ENCODE assay signal across 8 cellular contexts in genomic region chr9:113589890-113590289, GRCh38.
DNase-seq lines count a peak whose midpoint lies in the region; ATAC-seq and TF ChIP-seq lines count a peak whose summit lies in the region.

No MANE protein-coding gene starts in this region.

- peak; percentile 49 for TF ChIP-seq CTCF in DND-41 (IDR thresholded peaks at IDR 0.05; ENCODE audit: borderline replicate concordance, extremely low read depth, low read length, poor library complexity, severe bottlenecking)
- peak; percentile 19 for TF ChIP-seq CTCF in neutrophil (IDR thresholded peaks at IDR 0.05)

- H2AFZ ChIP-seq in DND-41 (ENCODE audit: low read depth, low read length), result no peak overlapping the region

- no peak overlapping the region for H3K4me2 ChIP-seq in DND-41 (ENCODE audit: insufficient read depth, low read length)

- no peaks in the 10 kb centered on the region; the same call in 1 of the 2 replicates for H4K20me1 ChIP-seq in DND-41 (ENCODE audit: insufficient read depth, low read length)

- H3K9me3 ChIP-seq in DND-41 (ENCODE audit: insufficient read depth, low read length, severe bottlenecking) (no peaks in the 10 kb centered on the region), neutrophil (no peaks in the 10 kb centered on the region)

- no peak overlapping the region; the same call in 1 of the 2 replicates for H3K27ac ChIP-seq in DND-41 (ENCODE audit: low read length)
- peak overlapping the region; percentile 64 for H3K27ac ChIP-seq in neutrophil

- peaks cover 84% of the 10 kb centered on the region for H3K4me1 Mint-ChIP-seq in dendritic cell treated with granulocyte-macrophage colony-stimulating factor and Interleukin-4, amounts not matched to agents 40 ng/mL and 50 ng/mL, for 4 days (ENCODE audit: low read depth)

- DNase-seq in DND-41, result no peak
- peak; percentile 46 for DNase-seq in NAMALWA (ENCODE audit: low spot score)
- DNase-seq in activated CD8-positive, alpha-beta memory T cell treated with anti-CD3 and anti-CD28 coated beads, Interleukin-2, amount 50 U/mL, for 48 hours, result no peak
- DNase-seq in SK-N-DZ (ENCODE audit: low spot score), result no peak

- H3K9me3 Mint-ChIP-seq in dendritic cell treated with granulocyte-macrophage colony-stimulating factor and Interleukin-4, amounts not matched to agents 40 ng/mL and 50 ng/mL, for 4 days, result no peaks in the 10 kb centered on the region

- H3K4me1 ChIP-seq in DND-41 (ENCODE audit: insufficient read depth, low read length) (no peaks in the 10 kb centered on the region), neutrophil (ENCODE audit: control insufficient read depth in 1 of 2, insufficient read depth in 1 of 2, low read depth in 1 of 2, low read length in 1 of 2) (peaks cover 22 to 33% of the 10 kb centered on the region in 2 experiments)

- H3K27me3 Mint-ChIP-seq in dendritic cell treated with granulocyte-macrophage colony-stimulating factor and Interleukin-4, amounts not matched to agents 40 ng/mL and 50 ng/mL, for 4 days, result no peaks in the 10 kb centered on the region

- intact Hi-C loops in dendritic cell treated with granulocyte-macrophage colony-stimulating factor and Interleukin-4, amounts not matched to agents 40 ng/mL and 50 ng/mL, for 4 days (cut with micrococcal nuclease), result loop anchor here (2.0 to 5.0 kb wide), 3 partner anchors 143 to 315 kb away; partner anchors contain the start of genes ALAD, CDC26 and PRPF4

- H3K27me3 ChIP-seq in DND-41 (ENCODE audit: insufficient read depth, low read length, poor library complexity), result no peaks in the 10 kb centered on the region
- H3K27me3 ChIP-seq in neutrophil, result no peaks in the 10 kb centered on the region

- H3K27ac Mint-ChIP-seq in dendritic cell treated with granulocyte-macrophage colony-stimulating factor and Interleukin-4, amounts not matched to agents 40 ng/mL and 50 ng/mL, for 4 days, result peak overlapping the region; percentile 56

- no peak overlapping the region for H3K4me3 Mint-ChIP-seq in dendritic cell treated with granulocyte-macrophage colony-stimulating factor and Interleukin-4, amounts not matched to agents 40 ng/mL and 50 ng/mL, for 4 days

- no peak overlapping the region for H3K9ac ChIP-seq in DND-41 (ENCODE audit: low read depth, low read length)

- no peak overlapping the region for H3K4me3 ChIP-seq in DND-41 (ENCODE audit: low read depth in 1 of 2, low read length in 2 of 2)
- no peak overlapping the region for H3K4me3 ChIP-seq in neutrophil (ENCODE audit: low read depth in 1 of 2, low read length in 1 of 2)

- H3K36me3 ChIP-seq in DND-41 (ENCODE audit: insufficient read depth, low read length) (peaks cover 4% of the 10 kb centered on the region), neutrophil (peaks cover 85% of the 10 kb centered on the region)

- H3K79me2 ChIP-seq in DND-41 (ENCODE audit: insufficient read depth, low read length), result no peaks in the 10 kb centered on the region

- 0 out of 3 replicates have a peak, but pooled peaks have one; percentile 27 for ATAC-seq in DND-41 (ENCODE audit: insufficient read depth, low read depth)
- ATAC-seq in HG02678 (IDR thresholded peaks at IDR 0.05; ENCODE audit: unreplicated experiment), result no peak
- ATAC-seq in HG02610 (IDR thresholded peaks at IDR 0.05; ENCODE audit: unreplicated experiment), result no peak

- H3K36me3 Mint-ChIP-seq in dendritic cell treated with granulocyte-macrophage colony-stimulating factor and Interleukin-4, amounts not matched to agents 40 ng/mL and 50 ng/mL, for 4 days (ENCODE audit: low read depth), result peaks cover 47% of the 10 kb centered on the region
